In genomic region chr2:142504754-142505153, GRCh38 we compare ENCODE assay signal across 29 cellular contexts.
"Had no signal": no experiment of that assay in that cellular context is flagged by ENCODE, and none has a peak within 500 bp of the region (broad histone marks: within the 10 kb centered on the region; RNA-seq: fewer than 3 reads in every experiment).

No MANE protein-coding gene starts in this region.

- ATAC-seq: stimulated activated effector memory CD8-positive, alpha-beta T cell treated with anti-CD3 and anti-CD28 coated beads, Interleukin-12 subunit alpha, Interleukin-12 subunit beta, amount 100 ng/mL, for 72 hours; stimulated activated memory B cell treated with anti-CD40 and anti-IgM and Interleukin-4, amounts not matched to agents 10 μg/mL and 1 μg/mL and 100 μg/mL, for 72 hours; stimulated activated naive B cell treated with anti-CD40 and anti-IgM and Interleukin-4, amounts not matched to agents 10 μg/mL and 1 μg/mL and 100 μg/mL, for 72 hours; stimulated activated naive CD8-positive, alpha-beta T cell treated with anti-CD3 and anti-CD28 coated beads, Interleukin-15, amount 100 ng/mL, for 72 hours; stimulated activated naive CD8-positive, alpha-beta T cell treated with anti-CD3 and anti-CD28 coated beads, Interleukin-15, Interleukin-2, amounts not matched to agents 100 U/mL and 50 U/mL, for 24 hours; upper lobe of right lung had no signal

- H3K4me1 Mint-ChIP-seq: stimulated activated effector memory CD8-positive, alpha-beta T cell treated with anti-CD3 and anti-CD28 coated beads, Interleukin-12 subunit alpha, Interleukin-12 subunit beta, amount 100 ng/mL, for 72 hours; stimulated activated memory B cell treated with anti-CD40 and anti-IgM and Interleukin-4, amounts not matched to agents 10 μg/mL and 1 μg/mL and 100 μg/mL, for 72 hours; stimulated activated naive B cell treated with anti-CD40 and anti-IgM and Interleukin-4, amounts not matched to agents 10 μg/mL and 1 μg/mL and 100 μg/mL, for 72 hours; stimulated activated naive CD8-positive, alpha-beta T cell treated with anti-CD3 and anti-CD28 coated beads, Interleukin-15, amount 100 ng/mL, for 72 hours had no signal

- H3K27ac Mint-ChIP-seq: stimulated activated effector memory CD8-positive, alpha-beta T cell treated with anti-CD3 and anti-CD28 coated beads, Interleukin-12 subunit alpha, Interleukin-12 subunit beta, amount 100 ng/mL, for 72 hours; stimulated activated memory B cell treated with anti-CD40 and anti-IgM and Interleukin-4, amounts not matched to agents 10 μg/mL and 1 μg/mL and 100 μg/mL, for 72 hours; stimulated activated naive B cell treated with anti-CD40 and anti-IgM and Interleukin-4, amounts not matched to agents 10 μg/mL and 1 μg/mL and 100 μg/mL, for 72 hours; stimulated activated naive CD8-positive, alpha-beta T cell treated with anti-CD3 and anti-CD28 coated beads, Interleukin-15, amount 100 ng/mL, for 72 hours; stimulated activated naive CD8-positive, alpha-beta T cell treated with anti-CD3 and anti-CD28 coated beads, Interleukin-15, Interleukin-2, amounts not matched to agents 100 ng/mL and 50 ng/mL, for 24 hours; type B pancreatic cell had no signal

- H3K4me1 ChIP-seq: stomach, suprapubic skin, testis, thyroid gland, tibial artery, tibial nerve, transverse colon, upper lobe of left lung, upper lobe of right lung, uterus, vagina had no signal

- H3K27me3 ChIP-seq: stomach, suprapubic skin, testis, thyroid gland, tibial artery, tibial nerve, transverse colon, upper lobe of left lung, upper lobe of right lung, uterus, vagina had no signal

- H3K9me3 Mint-ChIP-seq: stimulated activated naive B cell treated with anti-CD40 and anti-IgM and Interleukin-4, amounts not matched to agents 10 μg/mL and 1 μg/mL and 100 μg/mL, for 72 hours; type B pancreatic cell had no signal

- H3K27me3 Mint-ChIP-seq: stimulated activated memory B cell treated with anti-CD40 and anti-IgM and Interleukin-4, amounts not matched to agents 10 μg/mL and 1 μg/mL and 100 μg/mL, for 72 hours; stimulated activated naive B cell treated with anti-CD40 and anti-IgM and Interleukin-4, amounts not matched to agents 10 μg/mL and 1 μg/mL and 100 μg/mL, for 72 hours; stimulated activated naive CD8-positive, alpha-beta T cell treated with anti-CD3 and anti-CD28 coated beads, Interleukin-15, amount 100 ng/mL, for 72 hours; stimulated activated naive CD8-positive, alpha-beta T cell treated with anti-CD3 and anti-CD28 coated beads, Interleukin-15, Interleukin-2, amounts not matched to agents 100 ng/mL and 50 ng/mL, for 24 hours; type B pancreatic cell had no signal

- H3K36me3 ChIP-seq: stomach, suprapubic skin, thoracic aorta, thyroid gland, tibial artery, tibial nerve, transverse colon, upper lobe of left lung, upper lobe of right lung, uterus, vagina had no signal

- H3K9me3 ChIP-seq: suprapubic skin, testis, thoracic aorta, thyroid gland, tibial artery, tibial nerve, transverse colon, upper lobe of left lung, upper lobe of right lung, uterus, vagina had no signal

- H3K27ac ChIP-seq: stomach, suprapubic skin, testis, thoracic aorta, thyroid gland, tibial artery, tibial nerve, transverse colon, upper lobe of left lung, upper lobe of right lung, uterus, vagina had no signal

- H3K4me3 ChIP-seq: stomach, suprapubic skin, testis, thoracic aorta, thyroid gland, tibial artery, tibial nerve, transverse colon, upper lobe of left lung, upper lobe of right lung, uterus, vagina had no signal

- FAIRE-seq: urothelium cell line had no signal

- DNase-seq: stimulated activated CD4-positive, alpha-beta T cell treated with anti-CD3 and anti-CD28 coated beads, Interleukin-2, amount 100 ng/mL, for 48 hours; stimulated activated CD4-positive, alpha-beta T cell treated with anti-CD3 and anti-CD28 coated beads, Interleukin-4, amount 100 ng/mL, for 1 hour; stimulated activated CD4-positive, alpha-beta T cell treated with anti-CD3 and anti-CD28 coated beads, Interleukin-4, amount 100 ng/mL, for 24 hours; stimulated activated CD4-positive, alpha-beta T cell treated with anti-CD3 and anti-CD28 coated beads, Interleukin-4, amount 100 ng/mL, for 4 hours; stimulated activated CD8-positive, alpha-beta memory T cell treated with anti-CD3 and anti-CD28 coated beads, Interleukin-4, amount 100 ng/mL, for 48 hours; stimulated activated naive B cell treated with anti-CD40 and anti-IgM and Interleukin-4, amounts not matched to agents 10 μg/mL and 1 μg/mL and 100 μg/mL, for 72 hours; stimulated activated naive CD4-positive, alpha-beta T cell; stimulated activated naive CD4-positive, alpha-beta T cell treated with Interleukin-2 at 50 U/mL for 16 hours; stimulated activated naive CD8-positive, alpha-beta T cell treated with anti-CD3 and anti-CD28 coated beads, Interleukin-15, amount 100 ng/mL, for 72 hours; stimulated activated naive CD8-positive, alpha-beta T cell treated with anti-CD3 and anti-CD28 coated beads, Interleukin-15, Interleukin-2, amounts not matched to agents 100 U/mL and 50 U/mL, for 24 hours; stomach; substantia nigra; testis; thyroid gland; tibial artery; transverse colon; trophoblast cell; upper lobe of right lung; uterus had no signal

- H3K4me3 Mint-ChIP-seq: stimulated activated effector memory CD8-positive, alpha-beta T cell treated with anti-CD3 and anti-CD28 coated beads, Interleukin-12 subunit alpha, Interleukin-12 subunit beta, amount 100 ng/mL, for 72 hours; stimulated activated memory B cell treated with anti-CD40 and anti-IgM and Interleukin-4, amounts not matched to agents 10 μg/mL and 1 μg/mL and 100 μg/mL, for 72 hours; stimulated activated naive B cell treated with anti-CD40 and anti-IgM and Interleukin-4, amounts not matched to agents 10 μg/mL and 1 μg/mL and 100 μg/mL, for 72 hours; stimulated activated naive CD8-positive, alpha-beta T cell treated with anti-CD3 and anti-CD28 coated beads, Interleukin-15, amount 100 ng/mL, for 72 hours; stimulated activated naive CD8-positive, alpha-beta T cell treated with anti-CD3 and anti-CD28 coated beads, Interleukin-15, Interleukin-2, amounts not matched to agents 100 ng/mL and 50 ng/mL, for 24 hours; type B pancreatic cell had no signal

- H3K36me3 Mint-ChIP-seq: stimulated activated effector memory CD8-positive, alpha-beta T cell treated with anti-CD3 and anti-CD28 coated beads, Interleukin-12 subunit alpha, Interleukin-12 subunit beta, amount 100 ng/mL, for 72 hours; stimulated activated memory B cell treated with anti-CD40 and anti-IgM and Interleukin-4, amounts not matched to agents 10 μg/mL and 1 μg/mL and 100 μg/mL, for 72 hours; stimulated activated naive B cell treated with anti-CD40 and anti-IgM and Interleukin-4, amounts not matched to agents 10 μg/mL and 1 μg/mL and 100 μg/mL, for 72 hours; type B pancreatic cell had no signal
